In the genomic region with DNA sequence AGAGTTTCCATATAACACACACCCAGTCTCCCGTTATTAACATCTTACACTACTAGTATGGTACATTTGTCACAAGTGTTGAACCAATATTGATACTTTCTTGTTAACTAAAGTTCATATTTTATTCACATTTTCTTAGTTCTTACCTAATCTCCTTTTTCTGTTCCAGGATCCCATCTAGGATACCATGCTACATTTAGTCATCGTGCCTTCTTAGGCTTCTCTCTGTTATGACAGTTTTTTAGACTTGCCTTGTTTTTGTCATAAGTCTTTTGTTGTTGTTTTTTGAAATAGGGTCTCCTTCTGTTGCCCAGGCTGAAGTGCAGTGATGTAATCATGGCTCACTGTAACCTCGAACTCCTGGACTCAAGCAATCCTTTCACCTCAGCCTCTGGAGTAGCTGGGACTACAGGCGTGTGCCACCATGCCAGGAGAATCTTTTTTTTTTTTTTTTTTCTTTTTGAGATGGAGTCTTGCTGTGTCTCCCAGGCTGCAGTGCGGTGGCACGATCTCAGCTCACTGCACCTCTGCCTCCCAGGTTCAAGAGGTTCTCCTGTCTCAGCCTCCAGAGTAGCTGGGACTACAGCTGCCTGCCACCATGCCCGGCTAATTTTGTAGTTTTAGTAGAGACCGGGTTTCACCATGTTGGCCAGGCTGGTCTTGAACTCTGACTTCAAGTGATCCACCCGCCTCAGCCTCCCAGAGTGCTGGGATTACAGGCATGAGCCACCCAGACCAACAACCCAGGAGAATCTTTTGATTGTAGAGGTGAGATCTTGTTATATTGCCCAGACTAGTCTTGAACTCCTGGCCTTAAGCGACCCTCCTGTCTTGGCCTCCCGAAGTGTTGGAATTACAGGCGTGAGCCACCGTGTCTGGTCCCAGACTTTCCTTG, we compare ENCODE assay signal across 24 cellular contexts.
"Had no signal": no experiment of that assay in that cellular context is flagged by ENCODE, and none has a peak within 500 bp of the region (broad histone marks: within the 10 kb centered on the region; RNA-seq: fewer than 3 reads in every experiment).

No MANE protein-coding gene starts in this region.

- DNase-seq: activated CD4-positive, alpha-beta memory T cell treated with anti-CD3 and anti-CD28 coated beads, Interleukin-2, amount 10 ng/mL, durations not matched to agents 7 days and 5 days; activated CD4-positive, alpha-beta T cell treated with anti-CD3 and anti-CD28 coated beads, Interleukin-2, amount 10 ng/mL, durations not matched to agents 7 days and 5 days; activated CD4-positive, CD25-positive, alpha-beta regulatory T cell; activated CD8-positive, alpha-beta memory T cell treated with anti-CD3 and anti-CD28 coated beads, Interleukin-2, amount 50 U/mL, for 48 hours; activated effector memory CD4-positive, alpha-beta T cell treated with anti-CD3 and anti-CD28 coated beads, Interleukin-2, amount 50 U/mL, for 16 hours; activated naive CD4-positive, alpha-beta T cell treated with Interleukin-2 at 50 U/mL for 16 hours; activated naive CD8-positive, alpha-beta T cell treated with anti-CD3 and anti-CD28 coated beads, Interleukin-2, amount 50 U/mL, for 24 hours; activated T-cell treated with anti-CD3 and anti-CD28 coated beads, Interleukin-2, amount 50 U/mL, for 1 hour; amniotic stem cell; central memory CD4-positive, alpha-beta T cell; Karpas-422; NCI-H1048; NCI-H146; NCI-H187 treated with DMSO at 0.1 percent for 48 hours; NCI-H2081 treated with DMSO at 0.1 percent for 48 hours; NCI-H446; NCI-H524; SHP77 treated with DMSO at 0.1 percent for 48 hours had no signal

- H3K9me3 ChIP-seq: ascending aorta, body of pancreas had no signal

- H3K36me3 ChIP-seq: ascending aorta had no signal

- H3K4me3 ChIP-seq: ascending aorta, body of pancreas had no signal

- H3K4me3 Mint-ChIP-seq: activated CD4-positive, alpha-beta memory T cell treated with anti-CD3 and anti-CD28 coated beads, Interleukin-2, amount 10 ng/mL, durations not matched to agents 7 days and 5 days; activated CD4-positive, alpha-beta T cell treated with anti-CD3 and anti-CD28 coated beads, Interleukin-2, amount 10 ng/mL, durations not matched to agents 7 days and 5 days; activated naive CD8-positive, alpha-beta T cell treated with anti-CD3 and anti-CD28 coated beads, Interleukin-2, amount 50 U/mL, for 24 hours; T-helper 1 cell treated with Interleukin-12 subunit alpha and Interleukin-12 subunit beta and Interleukin-4 antibody, amounts not matched to agents 30 μg/mL and 1 μg/mL, for 36 hours had no signal

- H3K27ac ChIP-seq: ascending aorta, body of pancreas, VCaP had no signal

- ATAC-seq: activated naive CD4-positive, alpha-beta T cell treated with anti-CD3 and anti-CD28 coated beads, Interleukin-2, amount 50 U/mL, for 72 hours; activated naive CD8-positive, alpha-beta T cell treated with anti-CD3 and anti-CD28 coated beads, Interleukin-2, amount 50 U/mL, for 24 hours had no signal

- H3K27me3 ChIP-seq: ascending aorta, body of pancreas had no signal

- H3K27ac Mint-ChIP-seq: activated CD4-positive, alpha-beta memory T cell treated with anti-CD3 and anti-CD28 coated beads, Interleukin-2, amount 10 ng/mL, durations not matched to agents 7 days and 5 days; activated CD4-positive, alpha-beta T cell treated with anti-CD3 and anti-CD28 coated beads, Interleukin-2, amount 10 ng/mL, durations not matched to agents 7 days and 5 days; activated naive CD4-positive, alpha-beta T cell treated with anti-CD3 and anti-CD28 coated beads, Interleukin-2, amount 50 U/mL, for 72 hours; activated naive CD8-positive, alpha-beta T cell treated with anti-CD3 and anti-CD28 coated beads, Interleukin-2, amount 50 U/mL, for 24 hours; T-helper 1 cell treated with Interleukin-12 subunit alpha and Interleukin-12 subunit beta and Interleukin-4 antibody, amounts not matched to agents 30 μg/mL and 1 μg/mL, for 36 hours had no signal

- FAIRE-seq: bronchial epithelial cell had no signal

- H3K27me3 Mint-ChIP-seq: activated CD4-positive, alpha-beta memory T cell treated with anti-CD3 and anti-CD28 coated beads, Interleukin-2, amount 10 ng/mL, durations not matched to agents 7 days and 5 days; activated CD4-positive, alpha-beta T cell treated with anti-CD3 and anti-CD28 coated beads, Interleukin-2, amount 10 ng/mL, durations not matched to agents 7 days and 5 days; activated naive CD8-positive, alpha-beta T cell treated with anti-CD3 and anti-CD28 coated beads, Interleukin-2, amount 50 U/mL, for 24 hours had no signal
